Comparison of ENCODE assay signal across 1 cellular context in genomic region chr1:116375165-116375883, GRCh38.
TF ChIP-seq lines count a peak whose summit lies in the region.

No MANE protein-coding gene starts in this region.

TF ChIP-seq in SK-N-SH, 30 proteins besides CTCF, POLR2A, EP300 and RAD21 (continued from another document):
- TF ChIP-seq, protein P1, sequence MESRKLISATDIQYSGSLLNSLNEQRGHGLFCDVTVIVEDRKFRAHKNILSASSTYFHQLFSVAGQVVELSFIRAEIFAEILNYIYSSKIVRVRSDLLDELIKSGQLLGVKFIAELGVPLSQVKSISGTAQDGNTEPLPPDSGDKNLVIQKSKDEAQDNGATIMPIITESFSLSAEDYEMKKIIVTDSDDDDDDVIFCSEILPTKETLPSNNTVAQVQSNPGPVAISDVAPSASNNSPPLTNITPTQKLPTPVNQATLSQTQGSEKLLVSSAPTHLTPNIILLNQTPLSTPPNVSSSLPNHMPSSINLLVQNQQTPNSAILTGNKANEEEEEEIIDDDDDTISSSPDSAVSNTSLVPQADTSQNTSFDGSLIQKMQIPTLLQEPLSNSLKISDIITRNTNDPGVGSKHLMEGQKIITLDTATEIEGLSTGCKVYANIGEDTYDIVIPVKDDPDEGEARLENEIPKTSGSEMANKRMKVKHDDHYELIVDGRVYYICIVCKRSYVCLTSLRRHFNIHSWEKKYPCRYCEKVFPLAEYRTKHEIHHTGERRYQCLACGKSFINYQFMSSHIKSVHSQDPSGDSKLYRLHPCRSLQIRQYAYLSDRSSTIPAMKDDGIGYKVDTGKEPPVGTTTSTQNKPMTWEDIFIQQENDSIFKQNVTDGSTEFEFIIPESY (IDR thresholded peaks at IDR 0.05; ENCODE audit: borderline replicate concordance, low read depth) = no peak
- no peak for TF ChIP-seq TAF1 (IDR thresholded peaks at IDR 0.05; ENCODE audit: borderline replicate concordance, low read depth, low read length)
- TF ChIP-seq FOXJ3 (CRISPR knock-in tag; IDR thresholded peaks at IDR 0.05) = no peak
- no peak for TF ChIP-seq SIN3A (IDR thresholded peaks at IDR 0.05; ENCODE audit: borderline replicate concordance, low read depth, low read length)
TF ChIP-seq in SK-N-SH: peak in this region for 0.
